Comparison of ENCODE assay signal across 9 cellular contexts in the genomic region with DNA sequence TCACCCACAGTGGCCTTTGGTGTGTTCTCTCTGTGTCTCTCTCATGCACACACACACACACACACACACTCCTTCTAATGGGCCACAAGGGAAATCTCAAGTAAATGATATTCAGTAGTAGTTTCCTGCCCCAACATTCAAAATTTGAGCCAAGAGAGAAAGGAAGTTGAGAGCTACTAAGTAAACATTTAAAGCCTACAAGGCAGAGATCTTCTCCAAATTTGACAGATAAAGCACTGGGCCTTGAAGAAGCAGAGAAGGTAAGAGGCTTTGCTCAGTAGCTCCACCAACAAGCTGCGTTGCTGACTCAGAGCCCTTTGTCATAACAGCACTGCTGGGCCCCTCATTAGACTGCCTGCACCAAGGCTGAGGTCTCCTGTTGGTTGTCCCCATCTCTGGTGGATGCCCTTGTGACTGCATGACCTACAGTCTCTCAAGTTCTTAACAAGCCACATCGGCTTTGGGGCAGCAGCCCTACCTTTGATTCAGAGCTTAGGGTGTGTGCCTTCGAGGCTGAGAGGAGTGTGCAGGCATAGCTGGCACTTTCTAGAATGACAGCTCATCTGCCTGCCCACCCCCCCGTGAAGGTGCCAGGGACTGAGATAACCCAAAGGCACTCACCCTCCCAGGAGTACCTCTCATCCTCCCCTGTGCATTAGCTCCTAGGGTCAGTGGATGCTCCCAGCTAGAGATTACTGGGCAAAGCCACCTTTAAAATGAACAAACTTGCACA. TPM values are rescaled to one million over a fixed set of nuclear protein-coding genes. Genes with fewer than 3 reads are reported as not detected.
A peak's percentile ranks its signal among the peaks of the same experiment; 100 is the strongest.
DNase-seq lines count a peak whose midpoint lies in the region; ATAC-seq, FAIRE-seq and TF ChIP-seq lines count a peak whose summit lies in the region.
"Had no signal": no experiment of that assay in that cellular context is flagged by ENCODE, and none has a peak within 500 bp of the region (broad histone marks: within the 10 kb centered on the region; RNA-seq: fewer than 3 reads in every experiment).

No MANE protein-coding gene starts in this region.

- dilution Hi-C loops in endothelial cell of umbilical vein (cut with MboI; ENCODE audit: extremely low pct_ligation_motif_present, low sequenced_read_pairs): no loop called here

- no peak overlapping the region for H3K4me3 ChIP-seq in endothelial cell of umbilical vein (replicated peaks in 1 of 3; ENCODE audit: insufficient read depth in 1 of 3, low read depth in 1 of 3, low read length in 3 of 3)
- no peak overlapping the region for H3K4me3 ChIP-seq in ovary

- peak; percentile 41 for ATAC-seq in GM19438 (IDR thresholded peaks at IDR 0.05; ENCODE audit: low read depth, unreplicated experiment)
- ATAC-seq in HG03342 (IDR thresholded peaks at IDR 0.05; ENCODE audit: unreplicated experiment): peak; percentile 54
- no peak for ATAC-seq in left colon

- DNase-seq in GM13976 (ENCODE audit: low spot score): peak; percentile 26
- peak; percentile 33 for DNase-seq in endothelial cell of umbilical vein (ENCODE audit: low read depth, low spot score)
- no peak for DNase-seq in left colon
- no peak for DNase-seq in DMS79 (lab: John Stamatoyannopoulos, UW)
- DNase-seq in glutamatergic neuron: no peak
- no peak for DNase-seq in ovary

- no peak overlapping the region for H2AFZ ChIP-seq in endothelial cell of umbilical vein (ENCODE audit: low read depth, low read length)

- in situ Hi-C loops in GM13976 (cut with MboI; ENCODE audit: low sequenced_read_pairs, unreplicated experiment): no loop called here

- BruUV-seq in endothelial cell of umbilical vein (replicated peaks; lab: Mats Ljungman, UMichigan): no TSS peak

- no peak for TF ChIP-seq POLR2A in endothelial cell of umbilical vein (IDR thresholded peaks at IDR 0.05; ENCODE audit: low read depth, low read length)
- TF ChIP-seq POLR2A in ovary (IDR thresholded peaks at IDR 0.05): no peak

- no peak overlapping the region for H3K4me3 Mint-ChIP-seq in glutamatergic neuron (ENCODE audit: unreplicated experiment)

- no peak overlapping the region for H3K27ac ChIP-seq in endothelial cell of umbilical vein (ENCODE audit: insufficient read depth, low read depth, low read length)
- H3K27ac ChIP-seq in ovary: no peak overlapping the region

- 90 to 94% (median 91%) methylated on average over 4 of the region's 4 CpGs for WGBS in ovary, 3 donors

- H3K27me3 Mint-ChIP-seq in glutamatergic neuron (ENCODE audit: unreplicated experiment): no peaks in the 10 kb centered on the region

- H3K9me1 ChIP-seq in endothelial cell of umbilical vein (replicated peaks; ENCODE audit: control insufficient read depth, extremely low read depth, insufficient read depth, low read length): no peaks in the 10 kb centered on the region

- TF ChIP-seq CTCF in GM13976 (IDR thresholded peaks at IDR 0.05; ENCODE audit: borderline replicate concordance, control extremely low read depth, extremely low read depth, insufficient read depth, missing control alignments) (no peak), endothelial cell of umbilical vein (IDR thresholded peaks at IDR 0.05; ENCODE audit: extremely low read depth in 1 of 2, insufficient read depth in 1 of 2, low read depth in 1 of 2, low read length in 2 of 2) (no peak), glutamatergic neuron (IDR thresholded peaks at IDR 0.05; ENCODE audit: partially characterized antibody, unreplicated experiment) (no peak), ovary (IDR thresholded peaks at IDR 0.05) (no peak)

- H3K36me3 ChIP-seq in endothelial cell of umbilical vein (ENCODE audit: control insufficient read depth in 2 of 2, extremely low read depth in 1 of 2, insufficient read depth in 2 of 2, low read length in 2 of 2) (peaks cover 0 to 3% of the 10 kb centered on the region in 2 experiments), ovary (no peaks in the 10 kb centered on the region)

- H3K9me3 ChIP-seq in endothelial cell of umbilical vein (replicated peaks; ENCODE audit: control insufficient read depth, insufficient read depth, low read length) (no peaks in the 10 kb centered on the region), ovary (no peaks in the 10 kb centered on the region)

- no peak for TF ChIP-seq EP300 in ovary (IDR thresholded peaks at IDR 0.05)

- H3K4me2 ChIP-seq in endothelial cell of umbilical vein (ENCODE audit: insufficient read depth, low read length): no peak overlapping the region

- POLR2A ChIA-PET in endothelial cell of umbilical vein (lab: Charles Lee): no interaction called here

- CTCF ChIA-PET in endothelial cell of umbilical vein (lab: Charles Lee): interaction anchor here (1.0 to 1.6 kb wide), 2 partner anchors 148 to 259 kb away, joined by 3 to 5 read pairs; no protein-coding TSS in a partner anchor

- intact Hi-C loops in endothelial cell of umbilical vein (cut with micrococcal nuclease): no loop called here
- intact Hi-C loops in left colon (cut with DNase I, micrococcal nuclease): no loop called here
- intact Hi-C loops in ovary (cut with DNase I): no loop called here

- H3K36me3 Mint-ChIP-seq in glutamatergic neuron (ENCODE audit: unreplicated experiment): no peaks in the 10 kb centered on the region

- no peaks in the 10 kb centered on the region for H3K79me2 ChIP-seq in endothelial cell of umbilical vein (ENCODE audit: control insufficient read depth, insufficient read depth, low read length)

- peaks cover 34% of the 10 kb centered on the region for H3K4me1 ChIP-seq in endothelial cell of umbilical vein (ENCODE audit: control insufficient read depth, extremely low read depth, insufficient read depth, low read length)
- H3K4me1 ChIP-seq in ovary (ENCODE audit: insufficient read depth): no peaks in the 10 kb centered on the region

- H4K20me1 ChIP-seq in endothelial cell of umbilical vein (replicated peaks; ENCODE audit: control insufficient read depth, extremely low read depth, insufficient read depth, low read length): no peaks in the 10 kb centered on the region

- H3K4me1 Mint-ChIP-seq in glutamatergic neuron (ENCODE audit: low read depth, unreplicated experiment): peaks cover 34% of the 10 kb centered on the region

- peak; percentile 62 for FAIRE-seq in endothelial cell of umbilical vein (lab: Jason Lieb, UNC)
- FAIRE-seq: bronchial epithelial cell had no signal

- H3K27ac Mint-ChIP-seq in glutamatergic neuron (ENCODE audit: unreplicated experiment): no peak overlapping the region

- H3K27me3 ChIP-seq in endothelial cell of umbilical vein (ENCODE audit: control insufficient read depth in 2 of 2, insufficient read depth in 2 of 2, low read length in 2 of 2): no peaks in the 10 kb centered on the region
- H3K27me3 ChIP-seq in ovary: no peaks in the 10 kb centered on the region

- no peak overlapping the region for H3K9ac ChIP-seq in endothelial cell of umbilical vein (replicated peaks; ENCODE audit: extremely low read depth, insufficient read depth, low read length)

- H3K9me3 Mint-ChIP-seq in glutamatergic neuron (ENCODE audit: unreplicated experiment): peaks cover 2% of the 10 kb centered on the region

TF ChIP-seq in endothelial cell of umbilical vein, 7 proteins besides CTCF, POLR2A, EP300 and RAD21:
- TF ChIP-seq GATA2 (IDR thresholded peaks at IDR 0.05; ENCODE audit: insufficient read depth, insufficient read length, low read depth, low read length) (no peak), FOS (IDR thresholded peaks at IDR 0.05; ENCODE audit: borderline replicate concordance, insufficient read depth, low read length) (no peak), EZH2 (IDR thresholded peaks at IDR 0.05; ENCODE audit: borderline replicate concordance, low read depth, low read length, severe bottlenecking) (no peak), MYC (IDR thresholded peaks at IDR 0.05; ENCODE audit: low read depth, low read length) (no peak), POLR2AphosphoS5 (IDR thresholded peaks at IDR 0.05; ENCODE audit: insufficient read depth, low read depth, low read length) (no peak), JUN (IDR thresholded peaks at IDR 0.05; ENCODE audit: borderline replicate concordance, insufficient read depth, insufficient read length, low read depth) (no peak)
- TF ChIP-seq, protein P1, sequence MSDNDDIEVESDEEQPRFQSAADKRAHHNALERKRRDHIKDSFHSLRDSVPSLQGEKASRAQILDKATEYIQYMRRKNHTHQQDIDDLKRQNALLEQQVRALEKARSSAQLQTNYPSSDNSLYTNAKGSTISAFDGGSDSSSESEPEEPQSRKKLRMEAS (IDR thresholded peaks at IDR 0.05; ENCODE audit: insufficient read depth, insufficient read length): no peak

RNA-seq across cellular contexts. Expression of gene NEB, which starts 32.3 kb away (rescaled TPM):
- 1.8 and 3.6 TPM in 2 replicates for total RNA-seq in endothelial cell of umbilical vein
- polyA plus RNA-seq in endothelial cell of umbilical vein: 0.84 and 0.94 TPM in 2 replicates
- 0.90 TPM in 2 replicates for polyA plus RNA-seq in endothelial cell of umbilical vein (2011; cell fraction: cytosol; rRNA removed)
- polyA plus RNA-seq in endothelial cell of umbilical vein (2011; cell fraction: nucleus; rRNA removed): 5.4 and 5.6 TPM in 2 replicates
- polyA plus RNA-seq in endothelial cell of umbilical vein (2012): 1.6 and 2.3 TPM in 2 replicates
- 2.5 and 3.0 TPM in 2 replicates for polyA minus RNA-seq in endothelial cell of umbilical vein
- not detected for polyA minus RNA-seq in endothelial cell of umbilical vein (2011; cell fraction: cytosol; rRNA and poly(A)+ RNA removed)
- polyA minus RNA-seq in endothelial cell of umbilical vein (2011; cell fraction: nucleus; rRNA and poly(A)+ RNA removed): 7.2 and 7.5 TPM in 2 replicates
- total RNA-seq in left colon: under 1 TPM; 0.18 to 0.20 TPM
- 0.59 TPM for total RNA-seq in glutamatergic neuron (ENCODE audit: unreplicated experiment)
- total RNA-seq in ovary: 1 to 10 TPM in 1 of 7 donors, under 1 TPM in 6; 0.18 to 1.8 (median 0.26) TPM
- 1 to 10 TPM in 1 of 2 donors, under 1 TPM in 1; 0.21 to 1.4 TPM for polyA plus RNA-seq in ovary

Comparison
In these comparisons a context has a peak if more than half of its experiments do, and no peak if none do; other contexts are left out.
1. DNase-seq: peak in GM13976 (single experiment) and endothelial cell of umbilical vein (single experiment); none in left colon (0 of 2), DMS79 (single experiment), glutamatergic neuron (single experiment) and ovary (0 of 5).